Comparison of ENCODE assay signal across 8 cellular contexts in the genomic region with DNA sequence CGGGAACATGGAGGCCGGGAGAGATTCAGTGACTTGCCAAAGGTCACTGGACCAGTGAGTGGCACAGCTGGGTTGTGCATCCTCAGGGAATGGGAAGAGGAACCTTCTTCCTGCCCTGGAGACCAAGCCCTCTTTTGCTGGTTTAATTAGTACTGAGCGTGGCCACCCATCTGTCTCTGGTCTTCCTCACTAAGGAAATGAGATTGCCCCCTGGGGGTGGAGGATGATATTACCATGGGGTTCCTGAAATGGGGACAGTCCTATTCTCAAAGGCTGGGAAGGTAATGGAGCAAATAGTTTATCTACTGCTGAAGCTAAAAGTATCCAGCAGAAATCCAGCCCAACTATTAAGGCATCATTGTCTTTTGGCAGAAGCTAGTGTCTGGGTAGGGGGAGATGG.
A peak's percentile ranks its signal among the peaks of the same experiment; 100 is the strongest.
DNase-seq lines count a peak whose midpoint lies in the region; ATAC-seq and TF ChIP-seq lines count a peak whose summit lies in the region.

No MANE protein-coding gene starts in this region.

- TF ChIP-seq CTCF in chondrocyte (IDR thresholded peaks at IDR 0.05) = peak; percentile 69
- TF ChIP-seq CTCF in osteocyte (IDR thresholded peaks at IDR 0.05) = peak; percentile 42

- no peak overlapping the region for H3K27ac Mint-ChIP-seq in chondrocyte (ENCODE audit: unreplicated experiment)
- no peak overlapping the region for H3K27ac Mint-ChIP-seq in osteocyte (ENCODE audit: unreplicated experiment)

- H3K27me3 Mint-ChIP-seq in chondrocyte (ENCODE audit: low read depth) (peaks cover 2% of the 10 kb centered on the region), osteocyte (ENCODE audit: unreplicated experiment) (peaks cover 19% of the 10 kb centered on the region)

- H3K4me1 Mint-ChIP-seq in chondrocyte (ENCODE audit: low read depth) = peaks cover under 1% of the 10 kb centered on the region
- no peaks in the 10 kb centered on the region for H3K4me1 Mint-ChIP-seq in osteocyte (ENCODE audit: unreplicated experiment)

- peak; percentile 83 for DNase-seq in DMS 273 (lab: John Stamatoyannopoulos, UW; ENCODE audit: unreplicated experiment)
- DNase-seq in DMS 273 treated with DMSO at 0.1 percent for 48 hours (lab: John Stamatoyannopoulos, UW) = no peak
- DNase-seq in KBM-7 = peak; percentile 20
- no peak for DNase-seq in chondrocyte (ENCODE audit: low spot score)
- no peak for DNase-seq in osteocyte (ENCODE audit: extremely low spot score, unreplicated experiment)
- DNase-seq in stimulated activated naive CD4-positive, alpha-beta T cell (lab: John Stamatoyannopoulos, UW) = no peak
- no peak for DNase-seq in GM03348 (ENCODE audit: low spot score)

- in situ Hi-C loops in KBM-7 (cut with MboI; ENCODE audit: low pct_unique_long_range_greater_than_20kb, low sequenced_read_pairs) = no loop called here

- H3K4me3 Mint-ChIP-seq in chondrocyte (ENCODE audit: unreplicated experiment) (no peak overlapping the region), osteocyte (ENCODE audit: unreplicated experiment) (no peak overlapping the region)

- H3K36me3 Mint-ChIP-seq in chondrocyte (ENCODE audit: low read depth) (peaks cover 2% of the 10 kb centered on the region), osteocyte (ENCODE audit: unreplicated experiment) (no peaks in the 10 kb centered on the region)

- ATAC-seq in GM19463 (IDR thresholded peaks at IDR 0.05; ENCODE audit: unreplicated experiment) = no peak

- H3K9me3 Mint-ChIP-seq in chondrocyte (ENCODE audit: low read depth) (peaks cover 4% of the 10 kb centered on the region), osteocyte (ENCODE audit: unreplicated experiment) (peaks cover 3% of the 10 kb centered on the region)

Comparison
In these comparisons a context has a peak if more than half of its experiments do, and no peak if none do; other contexts are left out.
1. DNase-seq: peak in DMS 273 (single experiment) and KBM-7 (single experiment); none in DMS 273 treated with DMSO at 0.1 percent for 48 hours (single experiment), chondrocyte (single experiment), osteocyte (single experiment), stimulated activated naive CD4-positive, alpha-beta T cell (0 of 6) and GM03348 (single experiment).